In genomic region chr12:108821407-108822397, GRCh38 we compare ENCODE assay signal across 8 cellular contexts. TPM values are rescaled to one million over a fixed set of nuclear protein-coding genes. Genes with fewer than 3 reads are reported as not detected.
DNase-seq lines count a peak whose midpoint lies in the region; ATAC-seq and TF ChIP-seq lines count a peak whose summit lies in the region.

No MANE protein-coding gene starts in this region.

- peaks cover 79% of the 10 kb centered on the region for H3K4me1 Mint-ChIP-seq in CD14-positive monocyte
- peaks cover 29% of the 10 kb centered on the region for H3K4me1 Mint-ChIP-seq in activated CD4-positive, alpha-beta memory T cell treated with anti-CD3 and anti-CD28 coated beads for 36 hours (ENCODE audit: low read depth)
- peaks cover 18% of the 10 kb centered on the region for H3K4me1 Mint-ChIP-seq in endodermal cell

- H3K4me3 ChIP-seq in lung (no peak overlapping the region), endodermal cell (ENCODE audit: low read length) (no peak overlapping the region)

- peak overlapping the region in 1 of 2 donors; percentile 49 for H3K4me3 Mint-ChIP-seq in CD14-positive monocyte
- no peak overlapping the region for H3K4me3 Mint-ChIP-seq in activated CD4-positive, alpha-beta memory T cell treated with anti-CD3 and anti-CD28 coated beads for 36 hours
- no peak overlapping the region for H3K4me3 Mint-ChIP-seq in endodermal cell

- H3K9me3 ChIP-seq in lung (ENCODE audit: control insufficient read depth in 2 of 2, insufficient read depth in 1 of 2, low read length in 1 of 2) (no peaks in the 10 kb centered on the region), endodermal cell (ENCODE audit: control insufficient read depth, low read length) (no peaks in the 10 kb centered on the region)

- DNase-seq in CD14-positive monocyte (ENCODE audit: low spot score) (peak; percentile 89), lung (ENCODE audit: low spot score) (no peak), medulla oblongata (ENCODE audit: extremely low spot score) (no peak), endodermal cell (no peak)
- DNase-seq in activated CD4-positive, alpha-beta memory T cell treated with anti-CD3 and anti-CD28 coated beads for 36 hours: peak; percentile 60
- DNase-seq in stimulated activated naive CD4-positive, alpha-beta T cell treated with Interleukin-2 at 50 U/mL for 16 hours (lab: John Stamatoyannopoulos, UW): no peak

- no peak overlapping the region for H3K9ac ChIP-seq in endodermal cell (ENCODE audit: extremely low read depth, low read length, poor library complexity, severe bottlenecking)

- POLR2A ChIA-PET in activated CD4-positive, alpha-beta memory T cell treated with anti-CD3 and anti-CD28 coated beads for 36 hours (lab: Charles Lee): no interaction called here

- H3K36me3 Mint-ChIP-seq in CD14-positive monocyte (peaks cover 39 to 44% of the 10 kb centered on the region in 2 donors), endodermal cell (ENCODE audit: low read depth) (peaks cover 51% of the 10 kb centered on the region)
- H3K36me3 Mint-ChIP-seq in activated CD4-positive, alpha-beta memory T cell treated with anti-CD3 and anti-CD28 coated beads for 36 hours: peaks cover 29% of the 10 kb centered on the region

- H3K27ac Mint-ChIP-seq in CD14-positive monocyte (peak overlapping the region; percentile 97 to 99 (median 98)), endodermal cell (no peak overlapping the region)
- H3K27ac Mint-ChIP-seq in activated CD4-positive, alpha-beta memory T cell treated with anti-CD3 and anti-CD28 coated beads for 36 hours: peak overlapping the region; percentile 47

- no peak for TF ChIP-seq CTCF in CD14-positive monocyte (IDR thresholded peaks at IDR 0.05)
- TF ChIP-seq CTCF in lung (IDR thresholded peaks at IDR 0.05; ENCODE audit: control extremely low read depth, extremely low read depth): no peak
- TF ChIP-seq CTCF in endodermal cell (conservative IDR thresholded peaks at IDR 0.05): no peak

- H3K9me3 Mint-ChIP-seq in CD14-positive monocyte (peaks cover 0 to 2% (median 0%) of the 10 kb centered on the region in 7 donors), endodermal cell (no peaks in the 10 kb centered on the region)
- H3K9me3 Mint-ChIP-seq in activated CD4-positive, alpha-beta memory T cell treated with anti-CD3 and anti-CD28 coated beads for 36 hours: no peaks in the 10 kb centered on the region

- peaks cover 0 to 1% (median 0%) of the 10 kb centered on the region in 3 donors for H3K27me3 Mint-ChIP-seq in CD14-positive monocyte (ENCODE audit: low read depth in 3 of 3)
- no peaks in the 10 kb centered on the region for H3K27me3 Mint-ChIP-seq in activated CD4-positive, alpha-beta memory T cell treated with anti-CD3 and anti-CD28 coated beads for 36 hours
- H3K27me3 Mint-ChIP-seq in endodermal cell (ENCODE audit: insufficient read depth): no peaks in the 10 kb centered on the region

- H3K36me3 ChIP-seq in lung (ENCODE audit: control insufficient read depth in 2 of 2, insufficient read depth in 2 of 2, low read length in 2 of 2) (peaks cover 11 to 27% of the 10 kb centered on the region in 2 donors), endodermal cell (ENCODE audit: control insufficient read depth, insufficient read depth, low read length) (peaks cover 53% of the 10 kb centered on the region)

- ATAC-seq in GM21717 (IDR thresholded peaks at IDR 0.05; ENCODE audit: unreplicated experiment): peak; percentile 55
- no peak for ATAC-seq in lung (ENCODE audit: insufficient read depth, low FRiP score)
- no peak for ATAC-seq in GM21360 (IDR thresholded peaks at IDR 0.05; ENCODE audit: unreplicated experiment)

- intact Hi-C loops in CD14-positive monocyte (cut with micrococcal nuclease): loop anchor here (1.0 to 10.0 kb wide), 5 partner anchors 17 to 131 kb away; partner anchors contain the start of gene SSH1 (in 1 of the 2)
- intact Hi-C loops in activated CD4-positive, alpha-beta memory T cell treated with anti-CD3 and anti-CD28 coated beads for 36 hours (cut with micrococcal nuclease): loop anchor here (5.0 kb wide), 1 partner anchor 131 kb away; no protein-coding TSS in a partner anchor

- peaks cover 21 to 29% of the 10 kb centered on the region in 2 donors for H3K4me1 ChIP-seq in lung (ENCODE audit: control insufficient read depth in 2 of 2, insufficient read depth in 2 of 2, low read length in 2 of 2)
- H3K4me1 ChIP-seq in endodermal cell (ENCODE audit: control insufficient read depth, insufficient read depth, low read length): no peaks in the 10 kb centered on the region

- CTCF ChIA-PET in activated CD4-positive, alpha-beta memory T cell treated with anti-CD3 and anti-CD28 coated beads for 36 hours (lab: Charles Lee): interaction anchor here (0.6 to 2.5 kb wide), 6 partner anchors 18 to 204 kb away, joined by 3 to 11 read pairs (median 4); no protein-coding TSS in a partner anchor

- H3K27me3 ChIP-seq in lung (ENCODE audit: control insufficient read depth, insufficient read depth): no peaks in the 10 kb centered on the region
- no peaks in the 10 kb centered on the region for H3K27me3 ChIP-seq in endodermal cell (ENCODE audit: control insufficient read depth, insufficient read depth, low read length, poor library complexity, severe bottlenecking)

- WGBS in lung, 2 donors: 71 to 79% methylated on average over 12 of the region's 12 CpGs
- 96 to 98% methylated on average over 9 to 11 of the region's 12 CpGs for WGBS in endodermal cell (ENCODE audit: insufficient coverage in 1 of 2, insufficient read length in 1 of 2), 2 experiments

- H3K27ac ChIP-seq in lung (ENCODE audit: low read depth in 1 of 2, low read length in 1 of 2) (peak overlapping the region; percentile 3 to 63), endodermal cell (ENCODE audit: low read depth, low read length) (no peak overlapping the region)

RNA-seq across cellular contexts. Expression of gene SSH1, which starts 35.7 kb away (rescaled TPM):
- 1 to 10 TPM; 5.2 to 8.7 TPM for polyA plus RNA-seq in CD14-positive monocyte
- total RNA-seq in activated CD4-positive, alpha-beta memory T cell treated with anti-CD3 and anti-CD28 coated beads for 36 hours: 10 to 100 TPM; 27.4 to 30.2 TPM
- total RNA-seq in lung: 10 to 100 TPM; 29.0 to 39.5 TPM
- 10 to 100 TPM in 1 of 2 donors, 1 to 10 TPM in 1; 7.2 to 13.4 TPM for polyA plus RNA-seq in lung
- total RNA-seq in endodermal cell: 10 to 100 TPM; 27.1 to 28.3 TPM
- 16.6 TPM for polyA plus RNA-seq in endodermal cell (2013, experiment 1 of 2)
- 20.3 TPM for polyA plus RNA-seq in endodermal cell (2013, experiment 2 of 2)

RNA-seq across cellular contexts. Expression of gene DAO, which starts 58.2 kb away (rescaled TPM):
- polyA plus RNA-seq in CD14-positive monocyte: not detected
- total RNA-seq in activated CD4-positive, alpha-beta memory T cell treated with anti-CD3 and anti-CD28 coated beads for 36 hours: not detected
- not detected for total RNA-seq in lung
- under 1 TPM in 1 of 2 donors, not detected in 1; 0.08 TPM for polyA plus RNA-seq in lung
- not detected for total RNA-seq in endodermal cell
- polyA plus RNA-seq in endodermal cell (2013, experiment 1 of 2): not detected
- not detected for polyA plus RNA-seq in endodermal cell (2013, experiment 2 of 2)

Comparison
In these comparisons a context has a peak if more than half of its experiments do, and no peak if none do; other contexts are left out.
1. DNase-seq: peak in CD14-positive monocyte (single experiment) and activated CD4-positive, alpha-beta memory T cell treated with anti-CD3 and anti-CD28 coated beads for 36 hours (single experiment); none in lung (single experiment), stimulated activated naive CD4-positive, alpha-beta T cell treated with Interleukin-2 at 50 U/mL for 16 hours (single experiment), medulla oblongata (single experiment) and endodermal cell (single experiment).